In genomic region chr2:203002054-203002821, GRCh38 we compare ENCODE assay signal across 26 cellular contexts. TPM values are rescaled to one million over a fixed set of nuclear protein-coding genes. Genes with fewer than 3 reads are reported as not detected.
A peak's percentile ranks its signal among the peaks of the same experiment; 100 is the strongest.
DNase-seq lines count a peak whose midpoint lies in the region; ATAC-seq, FAIRE-seq and TF ChIP-seq lines count a peak whose summit lies in the region.
"Had no signal": no experiment of that assay in that cellular context is flagged by ENCODE, and none has a peak within 500 bp of the region (broad histone marks: within the 10 kb centered on the region; RNA-seq: fewer than 3 reads in every experiment).

No MANE protein-coding gene starts in this region.

- DNase-seq in Calu3 (peak; percentile 60), RCC 7860 (ENCODE audit: low spot score) (peak; percentile 54), hepatocyte (ENCODE audit: low spot score) (peak; percentile 42), trophoblast cell (peak; percentile 16 to 38), NCI-H1694 treated with DMSO at 0.1 percent for 48 hours (lab: John Stamatoyannopoulos, UW) (no peak), cerebellum (ENCODE audit: low spot score) (no peak)
- DNase-seq in stimulated activated CD4-positive, alpha-beta T cell treated with anti-CD3 and anti-CD28 coated beads, Interleukin-4, amount 100 ng/mL, for 24 hours, result no peak
- DNase-seq: activated CD4-positive, alpha-beta T cell treated with anti-CD3 and anti-CD28 coated beads, Interleukin-2, amount 50 U/mL, for 4 hours; activated CD8-positive, alpha-beta memory T cell treated with anti-CD3 and anti-CD28 coated beads, Interleukin-2, amount 50 U/mL, for 4 hours; brain microvascular endothelial cell; cortex of kidney; GDM1; H7; head of caudate nucleus; KG1; lower lobe of right lung; NCI-H1694; NCI-H2171 treated with DMSO at 0.1 percent for 48 hours; NCI-H526 treated with DMSO at 0.1 percent for 48 hours; occipital lobe; upper lobe of left lung had no signal

- no peak for FAIRE-seq in RCC 7860 (lab: Jason Lieb, UNC)
- FAIRE-seq: endometrium had no signal

- no peaks in the 10 kb centered on the region for H3K9me3 ChIP-seq in hepatocyte (ENCODE audit: low read depth)
- H3K9me3 ChIP-seq in trophoblast cell (ENCODE audit: insufficient read depth, low read depth, low read length), result no peaks in the 10 kb centered on the region
- H3K9me3 ChIP-seq: lower lobe of right lung, upper lobe of left lung had no signal

- no peak overlapping the region for H3K23ac ChIP-seq in trophoblast cell (ENCODE audit: low read length)

- no peaks in the 10 kb centered on the region for H3K9me2 ChIP-seq in hepatocyte (replicated peaks; ENCODE audit: insufficient read depth)

- no peak overlapping the region for H4K8ac ChIP-seq in trophoblast cell (ENCODE audit: low read depth, low read length)

- H3K79me2 ChIP-seq in hepatocyte, result no peaks in the 10 kb centered on the region
- no peaks in the 10 kb centered on the region for H3K79me2 ChIP-seq in trophoblast cell (ENCODE audit: control insufficient read depth, insufficient read depth, low read length, poor library complexity)

- no peak overlapping the region for H4K91ac ChIP-seq in trophoblast cell (ENCODE audit: low read depth, low read length)

- H3K4me2 ChIP-seq in hepatocyte (peak overlapping the region; percentile 33), trophoblast cell (ENCODE audit: low read length) (no peak overlapping the region)
- H3K4me2 ChIP-seq: BLaER1 treated with 17β-estradiol and CSF1 and Interleukin-3, amounts not matched to agents 10 nM and 100 nM had no signal

- H3K4me3 ChIP-seq in hepatocyte, result no peak overlapping the region
- no peak overlapping the region for H3K4me3 ChIP-seq in trophoblast cell (ENCODE audit: low read depth, low read length)
- H3K4me3 ChIP-seq: BLaER1 treated with 17β-estradiol and CSF1 and Interleukin-3, amounts not matched to agents 10 nM and 100 nM; lower lobe of right lung; upper lobe of left lung had no signal

- ATAC-seq in GM18868 (IDR thresholded peaks at IDR 0.05; ENCODE audit: unreplicated experiment), result no peak
- ATAC-seq: Right ventricle myocardium inferior, WTC11 had no signal

- no peaks in the 10 kb centered on the region for H3K9me3 Mint-ChIP-seq in Calu3 (ENCODE audit: low read depth, unreplicated experiment)

- no peak overlapping the region for H3K14ac ChIP-seq in trophoblast cell (ENCODE audit: low read length)

- H2BK120ac ChIP-seq in trophoblast cell (ENCODE audit: insufficient read depth, low read length, poor library complexity), result no peak overlapping the region

- peaks cover 18% of the 10 kb centered on the region for H3K4me1 Mint-ChIP-seq in Calu3 (ENCODE audit: low read depth, unreplicated experiment)

- H3K36me3 ChIP-seq in hepatocyte (replicated peaks; ENCODE audit: insufficient read depth, low read depth), result no peaks in the 10 kb centered on the region
- H3K36me3 ChIP-seq in trophoblast cell (ENCODE audit: control insufficient read depth in 1 of 2, insufficient read depth in 2 of 2, low read length in 2 of 2), result no peaks in the 10 kb centered on the region
- H3K36me3 ChIP-seq: BLaER1 treated with 17β-estradiol and CSF1 and Interleukin-3, amounts not matched to agents 10 nM and 100 nM; brain microvascular endothelial cell; lower lobe of right lung; upper lobe of left lung had no signal

- H3K4me3 Mint-ChIP-seq in Calu3 (ENCODE audit: low read depth, unreplicated experiment), result peak overlapping the region; percentile 10
- H3K4me3 Mint-ChIP-seq: WTC11 had no signal

- H3K27me3 ChIP-seq in hepatocyte (no peaks in the 10 kb centered on the region), trophoblast cell (ENCODE audit: insufficient read depth, low read length) (no peaks in the 10 kb centered on the region)
- H3K27me3 ChIP-seq: BLaER1 treated with 17β-estradiol and CSF1 and Interleukin-3, amounts not matched to agents 10 nM and 100 nM; brain microvascular endothelial cell; upper lobe of left lung had no signal

- no peaks in the 10 kb centered on the region for H4K20me1 ChIP-seq in hepatocyte (ENCODE audit: insufficient read depth, poor library complexity, severe bottlenecking)
- H4K20me1 ChIP-seq: BLaER1 treated with 17β-estradiol and CSF1 and Interleukin-3, amounts not matched to agents 10 nM and 100 nM had no signal

- CTCF ChIA-PET in Calu3 (lab: Charles Lee), result interaction anchor here (0.6 kb wide), 1 partner anchor 32 kb away, joined by 5 read pairs; no protein-coding TSS in a partner anchor

- H2BK5ac ChIP-seq in trophoblast cell (ENCODE audit: low read depth, low read length, poor library complexity), result no peak overlapping the region

- no peak overlapping the region for H2BK12ac ChIP-seq in trophoblast cell (ENCODE audit: low read length)

- H3K36me3 Mint-ChIP-seq in Calu3 (ENCODE audit: insufficient read depth, unreplicated experiment), result peaks cover 5% of the 10 kb centered on the region
- H3K36me3 Mint-ChIP-seq: WTC11 had no signal

- H3K9ac ChIP-seq in trophoblast cell (ENCODE audit: low read length), result no peak overlapping the region
- H3K9ac ChIP-seq: BLaER1 treated with 17β-estradiol and CSF1 and Interleukin-3, amounts not matched to agents 10 nM and 100 nM had no signal

- intact Hi-C loops in Calu3 (cut with micrococcal nuclease; ENCODE audit: unreplicated experiment), result loop anchor here (1.0 kb wide), 1 partner anchor 33 kb away; no protein-coding TSS in a partner anchor

- H4K12ac ChIP-seq in trophoblast cell (ENCODE audit: low read depth, low read length), result no peak overlapping the region

- H3K79me1 ChIP-seq in trophoblast cell (ENCODE audit: low read length), result no peaks in the 10 kb centered on the region

- H3K4ac ChIP-seq in trophoblast cell (ENCODE audit: low read depth, low read length), result no peak overlapping the region

- no peak overlapping the region for H2AK5ac ChIP-seq in trophoblast cell (ENCODE audit: low read length)

- no peaks in the 10 kb centered on the region for H3K27me3 Mint-ChIP-seq in Calu3 (ENCODE audit: unreplicated experiment)

- no TSS peak for BruUV-seq in Calu3 (replicated peaks; lab: Mats Ljungman, UMichigan)

- H3K27ac Mint-ChIP-seq in Calu3 (ENCODE audit: unreplicated experiment), result peak overlapping the region; percentile 68
- H3K27ac Mint-ChIP-seq: WTC11 had no signal

- WGBS in hepatocyte (ENCODE audit: low lambda C conversion rate, missing lambda C conversion rate), result 74% methylated on average over 3 of the region's 3 CpGs
- no CpG with 5 or more reads among the region's 3 CpGs for WGBS in trophoblast cell (ENCODE audit: extremely low coverage, insufficient coverage, insufficient read length)

- H3K4me1 ChIP-seq in hepatocyte (ENCODE audit: insufficient read depth), result peaks cover 5% of the 10 kb centered on the region
- no peaks in the 10 kb centered on the region for H3K4me1 ChIP-seq in trophoblast cell (ENCODE audit: control insufficient read depth in 1 of 2, insufficient read depth in 2 of 2, low read length in 2 of 2)
- H3K4me1 ChIP-seq: lower lobe of right lung, upper lobe of left lung had no signal

- H3K27ac ChIP-seq in hepatocyte (peak overlapping the region; percentile 76), trophoblast cell (ENCODE audit: low read depth, low read length) (no peak overlapping the region)
- H3K27ac ChIP-seq: BLaER1 treated with 17β-estradiol and CSF1 and Interleukin-3, amounts not matched to agents 10 nM and 100 nM; brain microvascular endothelial cell; lower lobe of right lung; upper lobe of left lung had no signal

- no peak overlapping the region for H3K18ac ChIP-seq in trophoblast cell (ENCODE audit: low read length)

- TF ChIP-seq CTCF in Calu3 (IDR thresholded peaks at IDR 0.05; ENCODE audit: unreplicated experiment) (no peak), hepatocyte (IDR thresholded peaks at IDR 0.05; ENCODE audit: poor library complexity) (no peak)

- H2AFZ ChIP-seq in hepatocyte, result no peak overlapping the region
- no peak overlapping the region for H2AFZ ChIP-seq in trophoblast cell (ENCODE audit: insufficient read depth, low read length, poor library complexity)

RNA-seq across cellular contexts. Expression of gene NBEAL1, which starts 12.4 kb away (rescaled TPM):
- 31.4 and 37.6 TPM in 2 replicates for total RNA-seq in Calu3 (2022)
- 47.2 and 57.0 TPM in 2 replicates for total RNA-seq in hepatocyte
- 22.2 and 28.5 TPM in 2 replicates for polyA plus RNA-seq in hepatocyte
- 12.2 and 13.5 TPM in 2 replicates for polyA plus RNA-seq in trophoblast cell (2013)
- 56.6 TPM for total RNA-seq in cerebellum

Comparison
In these comparisons a context has a peak if more than half of its experiments do, and no peak if none do; other contexts are left out.
1. DNase-seq: peak in Calu3 (single experiment), RCC 7860 (single experiment), hepatocyte (single experiment) and trophoblast cell (2 of 2); none in stimulated activated CD4-positive, alpha-beta T cell treated with anti-CD3 and anti-CD28 coated beads, Interleukin-4, amount 100 ng/mL, for 24 hours (single experiment), NCI-H1694 treated with DMSO at 0.1 percent for 48 hours (single experiment) and cerebellum (single experiment).